Comparison of ENCODE assay signal across 1 cellular context in the genomic region with DNA sequence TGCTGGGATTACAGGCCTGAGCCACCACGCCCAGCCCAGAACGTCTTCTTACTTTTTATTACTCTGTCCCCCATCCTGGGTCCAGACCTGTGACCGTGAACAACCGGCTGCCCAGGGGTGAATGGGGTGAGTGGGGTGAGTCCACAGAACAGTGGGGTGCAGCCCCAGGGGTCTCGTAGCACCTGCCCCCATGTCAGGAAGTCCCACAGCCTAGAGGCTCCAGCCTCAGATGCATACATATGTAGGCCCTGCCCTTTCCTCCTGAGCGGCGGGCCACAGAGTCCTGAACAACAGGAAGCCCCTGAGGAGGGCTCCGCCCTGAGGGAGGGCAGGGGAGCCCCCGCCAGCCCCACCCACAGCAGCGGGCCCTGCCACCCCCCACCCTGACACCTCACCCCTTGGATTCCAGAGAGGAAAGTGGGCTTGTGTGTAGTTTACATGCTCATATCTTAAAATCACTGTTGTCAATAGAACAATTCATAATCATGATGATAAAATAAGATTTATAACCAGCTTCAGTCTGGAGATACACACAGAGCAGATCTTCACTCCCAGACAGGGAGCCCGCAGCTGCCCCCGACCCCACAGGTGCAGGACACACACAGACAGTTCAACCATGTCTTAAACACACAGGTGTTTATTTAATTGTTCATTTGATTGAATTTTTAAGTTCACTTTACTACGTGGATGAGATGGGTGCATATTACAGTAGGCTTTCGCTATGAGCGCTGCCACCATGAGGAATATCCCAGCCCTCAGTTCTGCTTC.
TF ChIP-seq lines count a peak whose summit lies in the region.

No MANE protein-coding gene starts in this region.

TF ChIP-seq in K562, 482 proteins besides CTCF, POLR2A, EP300 and RAD21:
- TF ChIP-seq SREBF2 (CRISPR knock-in tag; IDR thresholded peaks at IDR 0.05) (no peak), PHF20 (IDR thresholded peaks at IDR 0.05; ENCODE audit: partially characterized antibody) (no peak), ZNF785 (CRISPR knock-in tag; IDR thresholded peaks at IDR 0.05) (no peak), PTTG1 (tag; IDR thresholded peaks at IDR 0.05; ENCODE audit: low read depth) (no peak), MECOM (CRISPR knock-in tag; IDR thresholded peaks at IDR 0.05) (no peak), ZBTB17 (CRISPR knock-in tag; IDR thresholded peaks at IDR 0.05) (no peak), TAF9B (IDR thresholded peaks at IDR 0.05; ENCODE audit: partially characterized antibody) (no peak), MEF2A (IDR thresholded peaks at IDR 0.05; ENCODE audit: control insufficient read depth, low read depth, low read length) (no peak), SRSF9 (IDR thresholded peaks at IDR 0.05; ENCODE audit: borderline replicate concordance, low read depth, low read length) (no peak), U2AF1 (optimal IDR thresholded peaks at IDR 0.05; ENCODE audit: low read depth, low read length) (no peak), MTA3 (IDR thresholded peaks at IDR 0.05; ENCODE audit: borderline replicate concordance) (no peak), PCBP1 (IDR thresholded peaks at IDR 0.05; ENCODE audit: low read depth, low read length, poor library complexity, severe bottlenecking) (no peak), ZNF699 (CRISPR knock-in tag; IDR thresholded peaks at IDR 0.05; ENCODE audit: insufficient replicate concordance) (no peak), NR2C1 (IDR thresholded peaks at IDR 0.05) (no peak), NR2C1 (tag; IDR thresholded peaks at IDR 0.05) (no peak), ZNF57 (CRISPR knock-in tag; IDR thresholded peaks at IDR 0.05) (no peak), SIN3A (IDR thresholded peaks at IDR 0.05; ENCODE audit: borderline replicate concordance in 2 of 2, control insufficient read depth in 1 of 2, low read depth in 2 of 2, low read length in 2 of 2) (no peak), NRF1 (conservative IDR thresholded peaks at IDR 0.05 in 1 of 2, IDR thresholded peaks at IDR 0.05 in 1 of 2) (no peak)
- TF ChIP-seq, protein P1, sequence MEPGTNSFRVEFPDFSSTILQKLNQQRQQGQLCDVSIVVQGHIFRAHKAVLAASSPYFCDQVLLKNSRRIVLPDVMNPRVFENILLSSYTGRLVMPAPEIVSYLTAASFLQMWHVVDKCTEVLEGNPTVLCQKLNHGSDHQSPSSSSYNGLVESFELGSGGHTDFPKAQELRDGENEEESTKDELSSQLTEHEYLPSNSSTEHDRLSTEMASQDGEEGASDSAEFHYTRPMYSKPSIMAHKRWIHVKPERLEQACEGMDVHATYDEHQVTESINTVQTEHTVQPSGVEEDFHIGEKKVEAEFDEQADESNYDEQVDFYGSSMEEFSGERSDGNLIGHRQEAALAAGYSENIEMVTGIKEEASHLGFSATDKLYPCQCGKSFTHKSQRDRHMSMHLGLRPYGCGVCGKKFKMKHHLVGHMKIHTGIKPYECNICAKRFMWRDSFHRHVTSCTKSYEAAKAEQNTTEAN (CRISPR knock-in tag; IDR thresholded peaks at IDR 0.05): no peak
TF ChIP-seq in K562: peak in this region for 0.
